ENCODE assay signal across 9 cellular contexts in the genomic region with DNA sequence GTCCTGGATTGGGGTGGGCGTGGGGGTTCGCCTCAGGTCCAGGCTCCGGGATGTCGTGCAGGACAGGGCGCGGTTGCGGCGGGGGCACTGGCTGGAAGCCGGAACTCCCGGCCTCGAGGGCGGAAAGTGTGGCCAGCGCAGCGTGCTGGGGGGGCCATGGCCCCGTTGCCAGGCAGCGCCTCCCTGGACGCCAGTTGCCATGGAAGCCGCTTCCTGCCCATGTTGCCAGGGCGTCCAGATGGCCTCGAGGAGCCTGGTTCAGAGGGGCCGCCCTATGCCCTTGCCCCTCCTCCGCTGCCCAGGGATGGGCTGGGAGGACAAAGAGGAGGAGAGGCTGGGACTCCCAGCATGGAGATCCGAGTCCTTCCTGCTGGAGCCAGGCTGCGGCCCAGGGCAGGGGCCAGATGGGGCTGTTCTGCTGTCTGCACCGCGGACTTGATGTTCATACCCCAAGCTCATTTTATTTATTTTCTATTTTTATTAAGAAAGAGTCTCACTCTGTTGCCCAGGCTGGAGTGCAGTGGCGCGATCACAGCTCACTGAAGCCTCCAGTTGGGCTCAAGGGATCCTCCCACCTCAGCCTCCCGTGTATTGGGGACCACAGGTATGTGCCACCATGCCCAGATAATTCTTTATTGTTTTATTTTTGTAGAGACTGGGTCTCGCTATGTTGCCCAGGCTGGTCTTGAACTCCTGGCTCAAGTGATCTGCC. TPM values are rescaled to one million over a fixed set of nuclear protein-coding genes. Genes with fewer than 3 reads are reported as not detected.
A peak's percentile ranks its signal among the peaks of the same experiment; 100 is the strongest.
DNase-seq lines count a peak whose midpoint lies in the region; ATAC-seq lines count a peak whose summit lies in the region.
"Had no signal": no experiment of that assay in that cellular context is flagged by ENCODE, and none has a peak within 500 bp of the region (broad histone marks: within the 10 kb centered on the region; RNA-seq: fewer than 3 reads in every experiment).

No MANE protein-coding gene starts in this region.

- H3K4me3 Mint-ChIP-seq in activated CD8-positive, alpha-beta memory T cell treated with anti-CD3 and anti-CD28 coated beads, Interleukin-2, amount 10 ng/mL, durations not matched to agents 7 days and 5 days = no peak overlapping the region
- H3K4me3 Mint-ChIP-seq: CD4-positive, CD25-positive, alpha-beta regulatory T cell had no signal

- CTCF ChIA-PET in activated CD8-positive, alpha-beta memory T cell treated with anti-CD3 and anti-CD28 coated beads, Interleukin-2, amount 10 ng/mL, durations not matched to agents 7 days and 5 days (lab: Charles Lee) = interaction anchor here (0.7 to 3.0 kb wide), 5 partner anchors 51 to 450 kb away, joined by 3 to 47 read pairs (median 5); no protein-coding TSS in a partner anchor

- peak; percentile 21 for ATAC-seq in activated CD8-positive, alpha-beta memory T cell treated with anti-CD3 and anti-CD28 coated beads, Interleukin-2, amount 10 ng/mL, durations not matched to agents 7 days and 5 days
- ATAC-seq in GM19455 (IDR thresholded peaks at IDR 0.05; ENCODE audit: unreplicated experiment) = no peak

- no peaks in the 10 kb centered on the region for H3K4me1 Mint-ChIP-seq in activated CD8-positive, alpha-beta memory T cell treated with anti-CD3 and anti-CD28 coated beads, Interleukin-2, amount 10 ng/mL, durations not matched to agents 7 days and 5 days

- no peaks in the 10 kb centered on the region for H3K36me3 Mint-ChIP-seq in activated CD8-positive, alpha-beta memory T cell treated with anti-CD3 and anti-CD28 coated beads, Interleukin-2, amount 10 ng/mL, durations not matched to agents 7 days and 5 days
- H3K36me3 Mint-ChIP-seq: CD4-positive, CD25-positive, alpha-beta regulatory T cell had no signal

- H3K9me3 Mint-ChIP-seq in activated CD8-positive, alpha-beta memory T cell treated with anti-CD3 and anti-CD28 coated beads, Interleukin-2, amount 10 ng/mL, durations not matched to agents 7 days and 5 days (ENCODE audit: low read depth) = no peaks in the 10 kb centered on the region
- H3K9me3 Mint-ChIP-seq: CD4-positive, CD25-positive, alpha-beta regulatory T cell had no signal

- H3K27me3 Mint-ChIP-seq in activated CD8-positive, alpha-beta memory T cell treated with anti-CD3 and anti-CD28 coated beads, Interleukin-2, amount 10 ng/mL, durations not matched to agents 7 days and 5 days = no peaks in the 10 kb centered on the region

- peak; percentile 62 for DNase-seq in activated CD8-positive, alpha-beta memory T cell treated with anti-CD3 and anti-CD28 coated beads, Interleukin-2, amount 10 ng/mL, durations not matched to agents 7 days and 5 days
- no peak for DNase-seq in activated CD8-positive, alpha-beta memory T cell treated with anti-CD3 and anti-CD28 coated beads, Interleukin-2, amount 50 U/mL, for 48 hours
- DNase-seq in SHP77 (lab: John Stamatoyannopoulos, UW) = peak; percentile 80 to 88
- DNase-seq in fibroblast of the conjunctiva (ENCODE audit: low read depth) = peak; percentile 54
- peak; percentile 45 for DNase-seq in stromal cell of bone marrow (ENCODE audit: low read depth)
- DNase-seq in occipital lobe (lab: John Stamatoyannopoulos, UW) = no peak
- no peak for DNase-seq in stimulated activated CD4-positive, alpha-beta T cell treated with anti-CD3 and anti-CD28 coated beads, Interleukin-4, amount 100 ng/mL, for 4 hours

- no peak overlapping the region for H3K27ac Mint-ChIP-seq in activated CD8-positive, alpha-beta memory T cell treated with anti-CD3 and anti-CD28 coated beads, Interleukin-2, amount 10 ng/mL, durations not matched to agents 7 days and 5 days
- H3K27ac Mint-ChIP-seq: CD4-positive, CD25-positive, alpha-beta regulatory T cell had no signal

RNA-seq across cellular contexts. Expression of gene CCDC188, which starts 4.6 kb away (rescaled TPM):
- not detected for total RNA-seq in activated CD8-positive, alpha-beta memory T cell treated with anti-CD3 and anti-CD28 coated beads, Interleukin-2, amount 10 ng/mL, durations not matched to agents 7 days and 5 days
- not detected for total RNA-seq in occipital lobe

RNA-seq across cellular contexts. Expression of gene ZDHHC8, which starts 23.9 kb away (rescaled TPM):
- total RNA-seq in activated CD8-positive, alpha-beta memory T cell treated with anti-CD3 and anti-CD28 coated beads, Interleukin-2, amount 10 ng/mL, durations not matched to agents 7 days and 5 days = 10 to 100 TPM; 57.9 to 66.3 TPM
- total RNA-seq in occipital lobe = 3.3 TPM

RNA-seq across cellular contexts. Expression of gene TRMT2A, which starts 38.5 kb away (rescaled TPM):
- 100 to 1,000 TPM in 1 of 2 experiments, 10 to 100 TPM in 1; 98.1 to 140 TPM for total RNA-seq in activated CD8-positive, alpha-beta memory T cell treated with anti-CD3 and anti-CD28 coated beads, Interleukin-2, amount 10 ng/mL, durations not matched to agents 7 days and 5 days
- 25.9 TPM for total RNA-seq in occipital lobe

RNA-seq across cellular contexts. Expression of gene RANBP1, which starts 39.6 kb away (rescaled TPM):
- total RNA-seq in activated CD8-positive, alpha-beta memory T cell treated with anti-CD3 and anti-CD28 coated beads, Interleukin-2, amount 10 ng/mL, durations not matched to agents 7 days and 5 days = 100 to 1,000 TPM; 318 to 345 TPM
- total RNA-seq in occipital lobe = 90.6 TPM

Comparison
In these comparisons a context has a peak if more than half of its experiments do, and no peak if none do; other contexts are left out.
1. DNase-seq: peak in activated CD8-positive, alpha-beta memory T cell treated with anti-CD3 and anti-CD28 coated beads, Interleukin-2, amount 10 ng/mL, durations not matched to agents 7 days and 5 days (single experiment), SHP77 (2 of 2), fibroblast of the conjunctiva (single experiment) and stromal cell of bone marrow (single experiment); none in activated CD8-positive, alpha-beta memory T cell treated with anti-CD3 and anti-CD28 coated beads, Interleukin-2, amount 50 U/mL, for 48 hours (single experiment), occipital lobe (single experiment) and stimulated activated CD4-positive, alpha-beta T cell treated with anti-CD3 and anti-CD28 coated beads, Interleukin-4, amount 100 ng/mL, for 4 hours (0 of 2).
2. RNA of gene ZDHHC8, which starts 23.9 kb away (total RNA-seq): 57.9 to 66.3 TPM in activated CD8-positive, alpha-beta memory T cell treated with anti-CD3 and anti-CD28 coated beads, Interleukin-2, amount 10 ng/mL, durations not matched to agents 7 days and 5 days; 3.3 TPM in occipital lobe (single experiment); every median in the first group is over 10 times any median in the second.